Comparison of ENCODE assay signal across 10 cellular contexts in genomic region chr1:58561635-58562034, GRCh38. TPM values are rescaled to one million over a fixed set of nuclear protein-coding genes. Genes with fewer than 3 reads are reported as not detected.
"Had no signal": no experiment of that assay in that cellular context is flagged by ENCODE, and none has a peak within 500 bp of the region (broad histone marks: within the 10 kb centered on the region; RNA-seq: fewer than 3 reads in every experiment).

No MANE protein-coding gene starts in this region.

- H3K4me3 Mint-ChIP-seq: GM23338, H9 had no signal

- H3K9ac ChIP-seq: KMS-11 had no signal

- ATAC-seq: GM23338 had no signal

- DNase-seq: H9, HCEC 1CT, IMR-90, KBM-7 had no signal

- FAIRE-seq: H1, H54 had no signal

- H3K4me2 ChIP-seq: GM23338, KMS-11 had no signal

- H2AFZ ChIP-seq: GM23338 had no signal

- H3K9me3 Mint-ChIP-seq: H9 had no signal

- H3K27ac Mint-ChIP-seq: GM23338, H9 had no signal

- H3K4me3 ChIP-seq: GM23338 had no signal

- H3K27ac ChIP-seq: HL-60, KMS-11 had no signal

RNA-seq across cellular contexts. Expression of gene TACSTD2, which starts 15.4 kb away (rescaled TPM):
- total RNA-seq: HT1080, IMR-90 had no signal
- polyA plus RNA-seq: IMR-90 had no signal
